In genomic region chr4:139666735-139667266, GRCh38 we compare ENCODE assay signal across 8 cellular contexts. TPM values are rescaled to one million over a fixed set of nuclear protein-coding genes. Genes with fewer than 3 reads are reported as not detected.
DNase-seq lines count a peak whose midpoint lies in the region; ATAC-seq and TF ChIP-seq lines count a peak whose summit lies in the region.

No MANE protein-coding gene starts in this region.

- DNase-seq in activated naive CD4-positive, alpha-beta T cell treated with anti-CD3 and anti-CD28 coated beads for 36 hours: no peak
- DNase-seq in activated naive CD4-positive, alpha-beta T cell treated with anti-CD3 and anti-CD28 coated beads, Interleukin-2, amount 50 U/mL, for 16 hours: no peak
- DNase-seq in NCI-H2029 (lab: John Stamatoyannopoulos, UW): peak; percentile 72
- DNase-seq in activated CD8-positive, alpha-beta T cell treated with anti-CD3 and anti-CD28 coated beads for 36 hours: peak; percentile 5
- peak; percentile 18 for DNase-seq in globus pallidus (ENCODE audit: low spot score)
- DNase-seq in omental fat pad (ENCODE audit: low spot score): no peak
- DNase-seq in activated CD4-positive, alpha-beta T cell treated with anti-CD3 and anti-CD28 coated beads, Interleukin-2, amount 50 U/mL, for 48 hours: no peak

- H2AFZ ChIP-seq in parathyroid adenoma: peak overlapping the region; percentile 84

- peaks cover 3% of the 10 kb centered on the region for H3K4me1 ChIP-seq in parathyroid adenoma

- H3K9ac ChIP-seq in parathyroid adenoma: no peak overlapping the region

- H3K36me3 ChIP-seq in parathyroid adenoma (ENCODE audit: control insufficient read depth, insufficient read depth, low read length): no peaks in the 10 kb centered on the region

- H3K9me3 ChIP-seq in parathyroid adenoma (ENCODE audit: control insufficient read depth, low read length): no peaks in the 10 kb centered on the region

- no peaks in the 10 kb centered on the region for H3K27me3 Mint-ChIP-seq in activated naive CD4-positive, alpha-beta T cell treated with anti-CD3 and anti-CD28 coated beads for 36 hours (ENCODE audit: low read depth)
- H3K27me3 Mint-ChIP-seq in activated CD8-positive, alpha-beta T cell treated with anti-CD3 and anti-CD28 coated beads for 36 hours: peaks cover 1% of the 10 kb centered on the region

- no peak overlapping the region for H3K27ac Mint-ChIP-seq in activated naive CD4-positive, alpha-beta T cell treated with anti-CD3 and anti-CD28 coated beads for 36 hours
- peak overlapping the region; percentile 84 for H3K27ac Mint-ChIP-seq in activated CD8-positive, alpha-beta T cell treated with anti-CD3 and anti-CD28 coated beads for 36 hours

- peak overlapping the region; percentile 68 for H3K4me3 ChIP-seq in parathyroid adenoma (ENCODE audit: low read depth, low read length)

- POLR2A ChIA-PET in activated CD8-positive, alpha-beta T cell treated with anti-CD3 and anti-CD28 coated beads for 36 hours (lab: Charles Lee): interaction anchor here (0.6 to 2.1 kb wide), 2 partner anchors 9 to 11 kb away, joined by 3 to 7 read pairs; no protein-coding TSS in a partner anchor

- H3K4me2 ChIP-seq in parathyroid adenoma (ENCODE audit: low read length): peak overlapping the region; percentile 83

- H3K27ac ChIP-seq in parathyroid adenoma: peak overlapping the region; percentile 97

- no peaks in the 10 kb centered on the region for H3K27me3 ChIP-seq in parathyroid adenoma (ENCODE audit: control insufficient read depth, insufficient read depth, low read length)

- CTCF ChIA-PET in activated naive CD4-positive, alpha-beta T cell treated with anti-CD3 and anti-CD28 coated beads for 36 hours (lab: Charles Lee): interaction anchor here (1.5 to 3.2 kb wide), 3 partner anchors 10 to 16 kb away, joined by 3 to 30 read pairs (median 5); no protein-coding TSS in a partner anchor
- CTCF ChIA-PET in activated CD8-positive, alpha-beta T cell treated with anti-CD3 and anti-CD28 coated beads for 36 hours (lab: Charles Lee): interaction anchor here (1.2 to 1.4 kb wide), 5 partner anchors 9 to 693 kb away, joined by 3 to 15 read pairs (median 4); no protein-coding TSS in a partner anchor

- intact Hi-C loops in activated naive CD4-positive, alpha-beta T cell treated with anti-CD3 and anti-CD28 coated beads for 36 hours (cut with micrococcal nuclease): no loop called here
- intact Hi-C loops in activated CD8-positive, alpha-beta T cell treated with anti-CD3 and anti-CD28 coated beads for 36 hours (cut with micrococcal nuclease): no loop called here

- H3K4me1 Mint-ChIP-seq in activated naive CD4-positive, alpha-beta T cell treated with anti-CD3 and anti-CD28 coated beads for 36 hours (ENCODE audit: low read depth): peaks cover 15% of the 10 kb centered on the region
- H3K4me1 Mint-ChIP-seq in activated CD8-positive, alpha-beta T cell treated with anti-CD3 and anti-CD28 coated beads for 36 hours (ENCODE audit: low read depth): peaks cover 18% of the 10 kb centered on the region

- peak overlapping the region; percentile 77 for H3K4me3 Mint-ChIP-seq in activated naive CD4-positive, alpha-beta T cell treated with anti-CD3 and anti-CD28 coated beads for 36 hours
- peak overlapping the region; percentile 75 for H3K4me3 Mint-ChIP-seq in activated CD8-positive, alpha-beta T cell treated with anti-CD3 and anti-CD28 coated beads for 36 hours

- peaks cover 2% of the 10 kb centered on the region for H3K79me2 ChIP-seq in parathyroid adenoma

- peak; percentile 29 for ATAC-seq in activated CD8-positive, alpha-beta T cell treated with anti-CD3 and anti-CD28 coated beads for 36 hours
- ATAC-seq in omental fat pad (ENCODE audit: low FRiP score): no peak

- no peaks in the 10 kb centered on the region for H3K36me3 Mint-ChIP-seq in activated naive CD4-positive, alpha-beta T cell treated with anti-CD3 and anti-CD28 coated beads for 36 hours (ENCODE audit: low read depth)
- H3K36me3 Mint-ChIP-seq in activated CD8-positive, alpha-beta T cell treated with anti-CD3 and anti-CD28 coated beads for 36 hours (ENCODE audit: low read depth): no peaks in the 10 kb centered on the region

- H3K9me3 Mint-ChIP-seq in activated naive CD4-positive, alpha-beta T cell treated with anti-CD3 and anti-CD28 coated beads for 36 hours: no peaks in the 10 kb centered on the region
- no peaks in the 10 kb centered on the region for H3K9me3 Mint-ChIP-seq in activated CD8-positive, alpha-beta T cell treated with anti-CD3 and anti-CD28 coated beads for 36 hours

- no peak for TF ChIP-seq CTCF in activated CD8-positive, alpha-beta T cell treated with anti-CD3 and anti-CD28 coated beads for 36 hours (IDR thresholded peaks at IDR 0.05)
- TF ChIP-seq CTCF in parathyroid adenoma (IDR thresholded peaks at IDR 0.05): no peak
- TF ChIP-seq CTCF in omental fat pad (IDR thresholded peaks at IDR 0.05): no peak

RNA-seq across cellular contexts. Expression of gene MGST2, which starts 1.2 kb away (rescaled TPM):
- 1 to 10 TPM; 5.4 to 6.2 TPM for total RNA-seq in activated naive CD4-positive, alpha-beta T cell treated with anti-CD3 and anti-CD28 coated beads for 36 hours
- 10 to 100 TPM; 11.7 to 12.4 TPM for total RNA-seq in activated CD8-positive, alpha-beta T cell treated with anti-CD3 and anti-CD28 coated beads for 36 hours
- 10 to 100 TPM; 24.6 to 83.1 (median 45.4) TPM for total RNA-seq in omental fat pad

Comparison
In these comparisons a context has a peak if more than half of its experiments do, and no peak if none do; other contexts are left out.
1. DNase-seq: peak in NCI-H2029 (single experiment), activated CD8-positive, alpha-beta T cell treated with anti-CD3 and anti-CD28 coated beads for 36 hours (single experiment) and globus pallidus (single experiment); none in activated naive CD4-positive, alpha-beta T cell treated with anti-CD3 and anti-CD28 coated beads for 36 hours (single experiment), activated naive CD4-positive, alpha-beta T cell treated with anti-CD3 and anti-CD28 coated beads, Interleukin-2, amount 50 U/mL, for 16 hours (single experiment), omental fat pad (single experiment) and activated CD4-positive, alpha-beta T cell treated with anti-CD3 and anti-CD28 coated beads, Interleukin-2, amount 50 U/mL, for 48 hours (0 of 2).